In the genomic region with DNA sequence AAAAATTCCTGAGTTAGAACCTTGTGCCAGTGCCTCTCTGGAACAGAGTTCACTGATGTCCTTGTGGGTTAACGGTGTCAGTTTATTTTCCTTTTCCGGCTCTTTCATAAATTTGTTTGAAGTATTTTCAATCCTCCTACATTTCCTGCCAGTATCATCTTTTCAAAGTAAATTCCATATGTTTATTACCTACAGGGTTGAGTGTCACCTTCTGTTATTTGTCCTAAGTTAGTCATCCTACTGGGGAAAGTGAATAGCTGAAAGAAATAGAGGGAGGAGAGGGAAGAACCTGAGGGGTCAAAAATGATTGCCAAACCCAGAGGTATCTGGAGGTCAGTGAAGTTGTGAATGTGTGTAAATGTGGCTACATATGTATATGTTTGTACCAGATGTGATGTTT, we compare ENCODE assay signal across 27 cellular contexts.
A peak's percentile ranks its signal among the peaks of the same experiment; 100 is the strongest.
DNase-seq lines count a peak whose midpoint lies in the region; ATAC-seq and TF ChIP-seq lines count a peak whose summit lies in the region.
"Had no signal": no experiment of that assay in that cellular context is flagged by ENCODE, and none has a peak within 500 bp of the region (broad histone marks: within the 10 kb centered on the region; RNA-seq: fewer than 3 reads in every experiment).

No MANE protein-coding gene starts in this region.

- no TSS peak for BruUV-seq in PC-3 (replicated peaks; lab: Mats Ljungman, UMichigan)

- TF ChIP-seq CTCF in PC-3 (conservative IDR thresholded peaks at IDR 0.05; ENCODE audit: low read depth, low read length) = no peak

- H3F3A ChIP-seq in PC-3 (ENCODE audit: low read length, unreplicated experiment) = no peaks in the 10 kb centered on the region

- H3K36me3 ChIP-seq in PC-3 (ENCODE audit: low read depth, low read length) = no peaks in the 10 kb centered on the region
- H3K36me3 ChIP-seq: BE2C; BLaER1; BLaER1 treated with 17β-estradiol and CSF1 and Interleukin-3, amounts not matched to agents 10 nM and 100 nM had no signal

- no peaks in the 10 kb centered on the region for H3K27me3 ChIP-seq in PC-3 (ENCODE audit: low read length)
- H3K27me3 ChIP-seq: BE2C; BLaER1; BLaER1 treated with 17β-estradiol and CSF1 and Interleukin-3, amounts not matched to agents 10 nM and 100 nM had no signal

- peaks cover 14% of the 10 kb centered on the region for H3K4me1 ChIP-seq in PC-3 (ENCODE audit: insufficient read depth, low read length)
- H3K4me1 ChIP-seq: A549; BE2C; BLaER1; BLaER1 treated with 17β-estradiol and CSF1 and Interleukin-3, amounts not matched to agents 10 nM and 100 nM had no signal

- no peaks in the 10 kb centered on the region for H3K79me2 ChIP-seq in PC-3 (ENCODE audit: low read length)

- H3K27ac ChIP-seq in PC-3 (ENCODE audit: low read length) = no peak overlapping the region
- H3K27ac ChIP-seq: 22Rv1; A549; BLaER1; BLaER1 treated with 17β-estradiol and CSF1 and Interleukin-3, amounts not matched to agents 10 nM and 100 nM; C4-2B had no signal

- H3K9me3 ChIP-seq in PC-3 (ENCODE audit: low read length) = no peaks in the 10 kb centered on the region
- H3K9me3 ChIP-seq: A549, BE2C had no signal

- intact Hi-C loops in PC-3 (cut with micrococcal nuclease) = no loop called here

- DNase-seq in PC-3 = peak; percentile 56
- no peak for DNase-seq in Kasumi-1 (lab: John Stamatoyannopoulos, UW)
- DNase-seq: 8988T; ACHN; AML-193; BE2C; C1 segment of cervical spinal cord; Caco-2; Calu3; CD4-positive, alpha-beta memory T cell; CD4-positive, alpha-beta T cell; CD4-positive, CD25-positive, alpha-beta regulatory T cell; CD8-positive, alpha-beta memory T cell; CD8-positive, alpha-beta T cell; COR-L47; DMS 273 treated with DMSO at 0.1 percent for 48 hours; DMS153; DMS53; DMS79; DMS79 treated with DMSO at 0.1 percent for 48 hours; DND-41; EL had no signal

- POLR2A ChIA-PET in PC-3 (lab: Charles Lee; ENCODE audit: unreplicated experiment) = no interaction called here

- no peak overlapping the region for H3K4me2 ChIP-seq in PC-3 (ENCODE audit: low read length)
- H3K4me2 ChIP-seq: A549; BLaER1; BLaER1 treated with 17β-estradiol and CSF1 and Interleukin-3, amounts not matched to agents 10 nM and 100 nM had no signal

- peak; percentile 93 for ATAC-seq in PC-3
- ATAC-seq: A549; CD8-positive, alpha-beta T cell had no signal

- no peaks in the 10 kb centered on the region for H3K9me2 ChIP-seq in PC-3 (replicated peaks; ENCODE audit: low read length)

- no peaks in the 10 kb centered on the region for H4K20me1 ChIP-seq in PC-3 (ENCODE audit: low read length)
- H4K20me1 ChIP-seq: BLaER1; BLaER1 treated with 17β-estradiol and CSF1 and Interleukin-3, amounts not matched to agents 10 nM and 100 nM had no signal

- no peak overlapping the region for H3K9ac ChIP-seq in PC-3 (ENCODE audit: low read length)
- H3K9ac ChIP-seq: BLaER1; BLaER1 treated with 17β-estradiol and CSF1 and Interleukin-3, amounts not matched to agents 10 nM and 100 nM had no signal

- no peak overlapping the region for H3K4me3 ChIP-seq in PC-3 (ENCODE audit: low read length)
- H3K4me3 ChIP-seq: A549; BLaER1; BLaER1 treated with 17β-estradiol and CSF1 and Interleukin-3, amounts not matched to agents 10 nM and 100 nM had no signal

- CTCF ChIA-PET in PC-3 (lab: Charles Lee) = no interaction called here

- no peak overlapping the region for H2AFZ ChIP-seq in PC-3 (ENCODE audit: low read length)
